Comparison of ENCODE assay signal across 8 cellular contexts in the genomic region with DNA sequence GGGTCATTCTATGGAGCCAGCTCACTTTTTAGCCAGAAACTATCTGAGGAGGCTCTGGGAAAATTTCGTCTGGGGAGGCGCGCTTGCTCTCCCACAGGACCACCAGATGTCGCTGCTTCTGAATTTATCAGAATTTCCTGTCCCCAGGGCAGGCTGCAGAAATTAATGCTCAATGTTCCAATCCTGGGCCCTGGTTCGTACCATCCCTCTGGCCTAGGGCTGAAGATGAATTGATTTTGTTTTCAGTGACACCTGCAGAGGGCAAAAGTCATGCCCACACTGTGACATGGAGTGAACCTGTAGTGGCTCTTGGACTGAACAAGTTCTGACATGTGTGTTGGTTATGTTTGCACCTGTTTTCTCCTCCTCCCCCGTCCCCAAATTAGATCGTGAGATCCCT.
DNase-seq lines count a peak whose midpoint lies in the region; ATAC-seq, FAIRE-seq and TF ChIP-seq lines count a peak whose summit lies in the region.

No MANE protein-coding gene starts in this region.

- in situ Hi-C loops in astrocyte of the cerebellum (cut with HindIII; ENCODE audit: low sequenced_read_pairs) = loop anchor here (25.0 kb wide), 1 partner anchor 626 kb away; no protein-coding TSS in a partner anchor

- peak; percentile 86 for FAIRE-seq in islet of Langerhans (lab: Jason Lieb, UNC)

- DNase-seq in ELR (ENCODE audit: low read depth) = peak; percentile 30
- DNase-seq in T-helper 2 cell = peak in 4 of 5 experiments; percentile 3 to 42 (median 18)
- DNase-seq in astrocyte of the cerebellum (ENCODE audit: low read depth) = peak; percentile 19
- DNase-seq in stimulated activated CD4-positive, alpha-beta T cell treated with anti-CD3 and anti-CD28 coated beads, Interleukin-2, amount 100 ng/mL, for 24 hours = peak; percentile 52 to 61
- no peak for DNase-seq in SW 1271 (lab: John Stamatoyannopoulos, UW)

- ATAC-seq in GM18873 (IDR thresholded peaks at IDR 0.05; ENCODE audit: low FRiP score, unreplicated experiment) = no peak

- TF ChIP-seq CTCF in LNCAP (IDR thresholded peaks at IDR 0.05) (peak; percentile 70), astrocyte of the cerebellum (IDR thresholded peaks at IDR 0.05; ENCODE audit: low read depth, low read length, missing control alignments) (peak; percentile 71)

- H3K4me3 ChIP-seq in astrocyte of the cerebellum (ENCODE audit: low read depth, low read length) = no peak overlapping the region

Comparison
In these comparisons a context has a peak if more than half of its experiments do, and no peak if none do; other contexts are left out.
1. DNase-seq: peak in ELR (single experiment), T-helper 2 cell (4 of 5), astrocyte of the cerebellum (single experiment) and stimulated activated CD4-positive, alpha-beta T cell treated with anti-CD3 and anti-CD28 coated beads, Interleukin-2, amount 100 ng/mL, for 24 hours (2 of 2); none in SW 1271 (0 of 2).